8 cellular contexts compared by ENCODE assay signal in the genomic region with DNA sequence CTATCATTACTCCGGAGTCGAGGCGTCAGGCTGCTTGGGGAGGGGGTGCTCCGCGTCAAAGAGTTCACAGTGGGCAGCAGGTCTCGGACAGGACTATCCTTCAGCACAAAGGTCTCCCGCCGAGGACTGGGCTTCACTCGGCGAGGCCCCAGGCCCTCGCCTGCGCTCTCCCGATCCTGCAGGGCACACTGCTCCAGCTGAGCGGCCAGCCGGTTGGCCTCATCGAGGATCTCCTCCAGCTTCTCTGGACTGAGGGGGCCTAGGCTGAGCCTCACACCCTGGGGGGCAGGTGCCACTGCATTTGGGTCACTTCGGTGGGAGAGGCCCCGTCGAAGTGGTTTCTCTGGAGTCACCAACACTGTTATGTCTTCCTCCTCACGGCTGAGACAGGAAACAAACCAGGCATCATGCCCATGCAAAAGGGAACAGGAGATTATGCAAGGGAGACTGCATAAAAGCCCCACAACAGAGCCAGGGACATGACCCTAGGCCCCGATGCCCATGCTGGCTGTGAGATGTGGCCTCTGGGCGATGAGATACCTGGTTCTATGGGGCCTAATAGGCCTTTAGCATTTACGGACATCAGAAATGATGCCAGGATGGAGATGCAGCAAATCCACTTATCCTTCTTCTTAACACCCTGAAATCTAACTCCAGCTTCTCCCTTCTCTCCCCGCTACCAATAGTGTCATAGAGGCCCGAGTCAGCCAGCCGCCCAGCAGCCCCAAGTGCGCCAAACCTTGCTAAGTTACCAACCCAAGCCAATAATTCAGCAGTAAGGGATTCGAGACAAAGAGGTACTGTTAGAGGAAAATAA. TPM values are rescaled to one million over a fixed set of nuclear protein-coding genes. Genes with fewer than 3 reads are reported as not detected.
DNase-seq lines count a peak whose midpoint lies in the region; ATAC-seq and TF ChIP-seq lines count a peak whose summit lies in the region.

No MANE protein-coding gene starts in this region.

- no peaks in the 10 kb centered on the region for H3K9me3 ChIP-seq in hepatocyte (ENCODE audit: low read depth)

- ATAC-seq in WTC11, result no peak

- H3K4me1 ChIP-seq in hepatocyte (ENCODE audit: insufficient read depth), result peaks cover 8% of the 10 kb centered on the region

- no peaks in the 10 kb centered on the region for H4K20me1 ChIP-seq in hepatocyte (ENCODE audit: insufficient read depth, poor library complexity, severe bottlenecking)

- no peaks in the 10 kb centered on the region for H3K9me2 ChIP-seq in hepatocyte (replicated peaks; ENCODE audit: insufficient read depth)

- peaks cover 3% of the 10 kb centered on the region for H3K36me3 Mint-ChIP-seq in activated T-cell treated with anti-CD3 and anti-CD28 coated beads, Interleukin-2, amount 50 U/mL, for 24 hours (ENCODE audit: low read depth)
- H3K36me3 Mint-ChIP-seq in WTC11, result peaks cover 24% of the 10 kb centered on the region

- H3K27ac ChIP-seq in hepatocyte, result no peak overlapping the region
- H3K27ac ChIP-seq in temporal lobe (ENCODE audit: low read depth, low read length), result peak overlapping the region; percentile 95

- H3K9me3 Mint-ChIP-seq in activated T-cell treated with anti-CD3 and anti-CD28 coated beads, Interleukin-2, amount 50 U/mL, for 24 hours, result no peaks in the 10 kb centered on the region
- H3K9me3 Mint-ChIP-seq in WTC11, result no peaks in the 10 kb centered on the region

- no peaks in the 10 kb centered on the region for H3K27me3 Mint-ChIP-seq in activated T-cell treated with anti-CD3 and anti-CD28 coated beads, Interleukin-2, amount 50 U/mL, for 24 hours
- no peaks in the 10 kb centered on the region; the same call in 1 of the 2 replicates for H3K27me3 Mint-ChIP-seq in WTC11 (ENCODE audit: low read depth)

- no peaks in the 10 kb centered on the region for H3K27me3 ChIP-seq in hepatocyte

- H3K4me3 Mint-ChIP-seq in activated T-cell treated with anti-CD3 and anti-CD28 coated beads, Interleukin-2, amount 50 U/mL, for 24 hours, result peak overlapping the region; percentile 92
- H3K4me3 Mint-ChIP-seq in WTC11, result peak overlapping the region; percentile 99

- 72% methylated on average over 28 of the region's 28 CpGs for WGBS in hepatocyte (ENCODE audit: low lambda C conversion rate, missing lambda C conversion rate)

- TF ChIP-seq CTCF in WTC11 (IDR thresholded peaks at IDR 0.05) (no peak), hepatocyte (IDR thresholded peaks at IDR 0.05; ENCODE audit: poor library complexity) (no peak)

- H3K36me3 ChIP-seq in hepatocyte (replicated peaks; ENCODE audit: insufficient read depth, low read depth), result no peaks in the 10 kb centered on the region

- CTCF ChIA-PET in WTC11 (lab: Charles Lee), result interaction anchor here (1.2 to 2.8 kb wide), 14 partner anchors 11 to 251 kb away, joined by 3 to 28 read pairs (median 8); a partner anchor contains a TSS

- peak overlapping the region; percentile 27 for H3K4me3 ChIP-seq in hepatocyte

- H3K79me2 ChIP-seq in hepatocyte, result peaks cover 14% of the 10 kb centered on the region

- H3K4me2 ChIP-seq in hepatocyte, result peak overlapping the region; percentile 76

- H3K27ac Mint-ChIP-seq in activated T-cell treated with anti-CD3 and anti-CD28 coated beads, Interleukin-2, amount 50 U/mL, for 24 hours, result no peak overlapping the region
- peak overlapping the region; percentile 60; the same call in 1 of the 2 replicates for H3K27ac Mint-ChIP-seq in WTC11

- H2AFZ ChIP-seq in hepatocyte, result peak overlapping the region; percentile 19

- POLR2A ChIA-PET in WTC11 (lab: Charles Lee), result interaction anchor here (0.9 to 2.6 kb wide), 5 partner anchors 15 to 116 kb away, joined by 3 to 21 read pairs (median 9); a partner anchor contains a TSS

- no peak for DNase-seq in activated T-cell treated with anti-CD3 and anti-CD28 coated beads, Interleukin-2, amount 50 U/mL, for 24 hours
- DNase-seq in activated T-cell treated with anti-CD3 and anti-CD28 coated beads, Interleukin-2, amount 50 U/mL, for 48 hours, result no peak
- DNase-seq in WTC11 (ENCODE audit: low spot score) (no peak), hepatocyte (ENCODE audit: low spot score) (no peak), NCI-H1436 treated with DMSO at 0.1 percent for 48 hours (lab: John Stamatoyannopoulos, UW) (no peak), OCI-M2 (lab: John Stamatoyannopoulos, UW; ENCODE audit: unreplicated experiment) (no peak), NCI-H1092 treated with DMSO at 0.1 percent for 48 hours (lab: John Stamatoyannopoulos, UW) (no peak)

- peaks cover 26% of the 10 kb centered on the region for H3K4me1 Mint-ChIP-seq in activated T-cell treated with anti-CD3 and anti-CD28 coated beads, Interleukin-2, amount 50 U/mL, for 24 hours (ENCODE audit: low read depth)
- peaks cover 45% of the 10 kb centered on the region for H3K4me1 Mint-ChIP-seq in WTC11

TF ChIP-seq in WTC11, 78 proteins besides CTCF, POLR2A, EP300 and RAD21 (continues in another document):
- no peak for TF ChIP-seq FOXK1 (CRISPR knock-in tag; IDR thresholded peaks at IDR 0.05)
- TF ChIP-seq, protein P1, sequence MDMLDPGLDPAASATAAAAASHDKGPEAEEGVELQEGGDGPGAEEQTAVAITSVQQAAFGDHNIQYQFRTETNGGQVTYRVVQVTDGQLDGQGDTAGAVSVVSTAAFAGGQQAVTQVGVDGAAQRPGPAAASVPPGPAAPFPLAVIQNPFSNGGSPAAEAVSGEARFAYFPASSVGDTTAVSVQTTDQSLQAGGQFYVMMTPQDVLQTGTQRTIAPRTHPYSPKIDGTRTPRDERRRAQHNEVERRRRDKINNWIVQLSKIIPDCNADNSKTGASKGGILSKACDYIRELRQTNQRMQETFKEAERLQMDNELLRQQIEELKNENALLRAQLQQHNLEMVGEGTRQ (CRISPR knock-in tag; IDR thresholded peaks at IDR 0.05), result no peak
- no peak for TF ChIP-seq RORB (CRISPR knock-in tag; IDR thresholded peaks at IDR 0.05)
- TF ChIP-seq ATF1 (CRISPR knock-in tag; IDR thresholded peaks at IDR 0.05), result no peak
- no peak for TF ChIP-seq CREB1 (CRISPR knock-in tag; IDR thresholded peaks at IDR 0.05)
- TF ChIP-seq, protein P2, sequence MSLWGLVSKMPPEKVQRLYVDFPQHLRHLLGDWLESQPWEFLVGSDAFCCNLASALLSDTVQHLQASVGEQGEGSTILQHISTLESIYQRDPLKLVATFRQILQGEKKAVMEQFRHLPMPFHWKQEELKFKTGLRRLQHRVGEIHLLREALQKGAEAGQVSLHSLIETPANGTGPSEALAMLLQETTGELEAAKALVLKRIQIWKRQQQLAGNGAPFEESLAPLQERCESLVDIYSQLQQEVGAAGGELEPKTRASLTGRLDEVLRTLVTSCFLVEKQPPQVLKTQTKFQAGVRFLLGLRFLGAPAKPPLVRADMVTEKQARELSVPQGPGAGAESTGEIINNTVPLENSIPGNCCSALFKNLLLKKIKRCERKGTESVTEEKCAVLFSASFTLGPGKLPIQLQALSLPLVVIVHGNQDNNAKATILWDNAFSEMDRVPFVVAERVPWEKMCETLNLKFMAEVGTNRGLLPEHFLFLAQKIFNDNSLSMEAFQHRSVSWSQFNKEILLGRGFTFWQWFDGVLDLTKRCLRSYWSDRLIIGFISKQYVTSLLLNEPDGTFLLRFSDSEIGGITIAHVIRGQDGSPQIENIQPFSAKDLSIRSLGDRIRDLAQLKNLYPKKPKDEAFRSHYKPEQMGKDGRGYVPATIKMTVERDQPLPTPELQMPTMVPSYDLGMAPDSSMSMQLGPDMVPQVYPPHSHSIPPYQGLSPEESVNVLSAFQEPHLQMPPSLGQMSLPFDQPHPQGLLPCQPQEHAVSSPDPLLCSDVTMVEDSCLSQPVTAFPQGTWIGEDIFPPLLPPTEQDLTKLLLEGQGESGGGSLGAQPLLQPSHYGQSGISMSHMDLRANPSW (CRISPR knock-in tag; conservative IDR thresholded peaks at IDR 0.05; ENCODE audit: low read depth), result no peak
- TF ChIP-seq, protein P3, sequence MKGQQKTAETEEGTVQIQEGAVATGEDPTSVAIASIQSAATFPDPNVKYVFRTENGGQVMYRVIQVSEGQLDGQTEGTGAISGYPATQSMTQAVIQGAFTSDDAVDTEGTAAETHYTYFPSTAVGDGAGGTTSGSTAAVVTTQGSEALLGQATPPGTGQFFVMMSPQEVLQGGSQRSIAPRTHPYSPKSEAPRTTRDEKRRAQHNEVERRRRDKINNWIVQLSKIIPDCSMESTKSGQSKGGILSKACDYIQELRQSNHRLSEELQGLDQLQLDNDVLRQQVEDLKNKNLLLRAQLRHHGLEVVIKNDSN (CRISPR knock-in tag; IDR thresholded peaks at IDR 0.05), result no peak
- TF ChIP-seq, protein P4, sequence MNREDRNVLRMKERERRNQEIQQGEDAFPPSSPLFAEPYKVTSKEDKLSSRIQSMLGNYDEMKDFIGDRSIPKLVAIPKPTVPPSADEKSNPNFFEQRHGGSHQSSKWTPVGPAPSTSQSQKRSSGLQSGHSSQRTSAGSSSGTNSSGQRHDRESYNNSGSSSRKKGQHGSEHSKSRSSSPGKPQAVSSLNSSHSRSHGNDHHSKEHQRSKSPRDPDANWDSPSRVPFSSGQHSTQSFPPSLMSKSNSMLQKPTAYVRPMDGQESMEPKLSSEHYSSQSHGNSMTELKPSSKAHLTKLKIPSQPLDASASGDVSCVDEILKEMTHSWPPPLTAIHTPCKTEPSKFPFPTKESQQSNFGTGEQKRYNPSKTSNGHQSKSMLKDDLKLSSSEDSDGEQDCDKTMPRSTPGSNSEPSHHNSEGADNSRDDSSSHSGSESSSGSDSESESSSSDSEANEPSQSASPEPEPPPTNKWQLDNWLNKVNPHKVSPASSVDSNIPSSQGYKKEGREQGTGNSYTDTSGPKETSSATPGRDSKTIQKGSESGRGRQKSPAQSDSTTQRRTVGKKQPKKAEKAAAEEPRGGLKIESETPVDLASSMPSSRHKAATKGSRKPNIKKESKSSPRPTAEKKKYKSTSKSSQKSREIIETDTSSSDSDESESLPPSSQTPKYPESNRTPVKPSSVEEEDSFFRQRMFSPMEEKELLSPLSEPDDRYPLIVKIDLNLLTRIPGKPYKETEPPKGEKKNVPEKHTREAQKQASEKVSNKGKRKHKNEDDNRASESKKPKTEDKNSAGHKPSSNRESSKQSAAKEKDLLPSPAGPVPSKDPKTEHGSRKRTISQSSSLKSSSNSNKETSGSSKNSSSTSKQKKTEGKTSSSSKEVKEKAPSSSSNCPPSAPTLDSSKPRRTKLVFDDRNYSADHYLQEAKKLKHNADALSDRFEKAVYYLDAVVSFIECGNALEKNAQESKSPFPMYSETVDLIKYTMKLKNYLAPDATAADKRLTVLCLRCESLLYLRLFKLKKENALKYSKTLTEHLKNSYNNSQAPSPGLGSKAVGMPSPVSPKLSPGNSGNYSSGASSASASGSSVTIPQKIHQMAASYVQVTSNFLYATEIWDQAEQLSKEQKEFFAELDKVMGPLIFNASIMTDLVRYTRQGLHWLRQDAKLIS (CRISPR knock-in tag; IDR thresholded peaks at IDR 0.05; ENCODE audit: borderline replicate concordance), result no peak
- TF ChIP-seq NFATC4 (CRISPR knock-in tag; IDR thresholded peaks at IDR 0.05), result no peak

RNA-seq across cellular contexts. Expression of a gene that starts 1.1 kb away (rescaled TPM):
- total RNA-seq in WTC11 (2021) (56.9 to 68.4 TPM (median 64.1 TPM) in 3 replicates), hepatocyte (10.1 and 14.3 TPM in 2 replicates), temporal lobe (6.9 TPM)
- 9.1 and 13.7 TPM in 2 replicates for polyA plus RNA-seq in hepatocyte

RNA-seq across cellular contexts. Expression of a gene that starts 24.9 kb away (rescaled TPM):
- total RNA-seq in WTC11 (2021), result 0.23 to 1.2 TPM (median 0.94 TPM) in 3 replicates
- 3.6 and 13.7 TPM in 2 replicates for total RNA-seq in hepatocyte
- polyA plus RNA-seq in hepatocyte, result 6.7 and 7.4 TPM in 2 replicates
- total RNA-seq in temporal lobe, result not detected

RNA-seq across cellular contexts. Expression of a gene that starts 32.5 kb away (rescaled TPM):
- total RNA-seq in WTC11 (2021) (26.8 to 31.3 TPM (median 28.2 TPM) in 3 replicates), hepatocyte (2.6 and 3.7 TPM in 2 replicates), temporal lobe (46.5 TPM)
- 3.2 and 3.3 TPM in 2 replicates for polyA plus RNA-seq in hepatocyte
